ENCODE assay signal across 8 cellular contexts in genomic region chr6:144036064-144036873, GRCh38.
A peak's percentile ranks its signal among the peaks of the same experiment; 100 is the strongest.
DNase-seq lines count a peak whose midpoint lies in the region; ATAC-seq and TF ChIP-seq lines count a peak whose summit lies in the region.

No MANE protein-coding gene starts in this region.

- peaks cover 9% of the 10 kb centered on the region for H3K36me3 Mint-ChIP-seq in activated naive CD8-positive, alpha-beta T cell

- H3K4me1 ChIP-seq in iPS DF 6.9 (ENCODE audit: control insufficient read depth, insufficient read depth, low read length), result no peaks in the 10 kb centered on the region

- H3K4me3 ChIP-seq in iPS DF 6.9 (ENCODE audit: low read length), result no peak overlapping the region

- no peak overlapping the region for H3K27ac ChIP-seq in iPS DF 6.9 (ENCODE audit: low read length)
- H3K27ac ChIP-seq in RWPE1, result no peak overlapping the region

- TF ChIP-seq CTCF in RWPE1 (conservative IDR thresholded peaks at IDR 0.05; ENCODE audit: low read depth), result no peak

- peaks cover 12% of the 10 kb centered on the region for H3K4me1 Mint-ChIP-seq in activated naive CD8-positive, alpha-beta T cell (ENCODE audit: low read depth)

- H3K4me3 Mint-ChIP-seq in activated naive CD8-positive, alpha-beta T cell, result peak overlapping the region; percentile 43

- no peak overlapping the region for H3K27ac Mint-ChIP-seq in activated naive CD8-positive, alpha-beta T cell

- H3K36me3 ChIP-seq in iPS DF 6.9 (ENCODE audit: control insufficient read depth, insufficient read depth, low read length), result no peaks in the 10 kb centered on the region

- peak; percentile 61 for ATAC-seq in HG03280 (IDR thresholded peaks at IDR 0.05; ENCODE audit: unreplicated experiment)
- peak; percentile 32 for ATAC-seq in stimulated activated naive CD8-positive, alpha-beta T cell treated with anti-CD3 and anti-CD28 coated beads, Interleukin-15, Interleukin-2, amounts not matched to agents 100 U/mL and 50 U/mL, for 24 hours

- no peaks in the 10 kb centered on the region for H3K9me3 ChIP-seq in iPS DF 6.9 (ENCODE audit: control insufficient read depth, insufficient read depth, low read length)

- CTCF ChIA-PET in RWPE1 (lab: Yijun Ruan, JAX), result no interaction called here

- POLR2A ChIA-PET in RWPE1 (lab: Yijun Ruan, JAX; ENCODE audit: low non-redundant PET), result no interaction called here

- no peaks in the 10 kb centered on the region for H3K27me3 Mint-ChIP-seq in activated naive CD8-positive, alpha-beta T cell

- no CpG with 5 or more reads among the region's 8 CpGs for WGBS in iPS DF 6.9 (ENCODE audit: insufficient coverage, insufficient read length)

- no peaks in the 10 kb centered on the region for H3K27me3 ChIP-seq in iPS DF 6.9 (ENCODE audit: control insufficient read depth, insufficient read depth, low read length)

- DNase-seq in AG20443 (ENCODE audit: low spot score), result peak; percentile 50
- DNase-seq in GM19238 (ENCODE audit: insufficient read length, low spot score), result peak; percentile 41
- peak; percentile 4 for DNase-seq in iPS DF 6.9 (ENCODE audit: low read depth, low spot score)
- peak; percentile 14 for DNase-seq in stimulated activated naive CD8-positive, alpha-beta T cell treated with anti-CD3 and anti-CD28 coated beads, Interleukin-15, Interleukin-2, amounts not matched to agents 100 U/mL and 50 U/mL, for 24 hours
- DNase-seq in SW480 (ENCODE audit: low spot score), result no peak
- DNase-seq in RWPE1 (ENCODE audit: low spot score), result no peak

- no peaks in the 10 kb centered on the region for H3K9me3 Mint-ChIP-seq in activated naive CD8-positive, alpha-beta T cell (ENCODE audit: low read depth)

Comparison
In these comparisons a context has a peak if more than half of its experiments do, and no peak if none do; other contexts are left out.
1. DNase-seq: peak in AG20443 (single experiment), GM19238 (single experiment), iPS DF 6.9 (single experiment) and stimulated activated naive CD8-positive, alpha-beta T cell treated with anti-CD3 and anti-CD28 coated beads, Interleukin-15, Interleukin-2, amounts not matched to agents 100 U/mL and 50 U/mL, for 24 hours (single experiment); none in SW480 (single experiment) and RWPE1 (single experiment).